In the genomic region with DNA sequence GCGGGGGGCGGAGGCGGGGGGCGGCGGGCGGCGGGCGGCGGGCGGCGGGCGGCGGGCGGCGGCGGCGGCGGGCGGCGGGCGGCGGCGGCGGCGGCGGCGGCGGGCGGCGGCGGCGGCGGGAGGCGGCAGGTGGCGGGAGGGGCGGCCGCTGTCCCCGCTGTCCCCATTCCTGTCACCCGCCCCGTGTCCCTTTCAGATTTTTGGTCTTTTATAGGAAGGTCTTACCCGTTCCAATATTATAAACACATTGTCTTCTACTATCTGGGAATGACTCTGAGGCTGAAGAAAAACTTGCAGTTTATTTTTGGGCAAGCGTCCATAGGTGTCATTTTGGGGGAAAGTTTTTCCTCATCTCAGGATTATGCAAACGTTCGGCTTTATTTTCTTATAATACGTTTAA, we compare ENCODE assay signal across 9 cellular contexts. TPM values are rescaled to one million over a fixed set of nuclear protein-coding genes. Genes with fewer than 3 reads are reported as not detected.
DNase-seq lines count a peak whose midpoint lies in the region; ATAC-seq and TF ChIP-seq lines count a peak whose summit lies in the region.
"Had no signal": no experiment of that assay in that cellular context is flagged by ENCODE, and none has a peak within 500 bp of the region (broad histone marks: within the 10 kb centered on the region; RNA-seq: fewer than 3 reads in every experiment).

No MANE protein-coding gene starts in this region.

- H3K27me3 ChIP-seq in mammary epithelial cell (ENCODE audit: insufficient read depth, low read length): no peaks in the 10 kb centered on the region
- H3K27me3 ChIP-seq in mesendoderm (ENCODE audit: insufficient read depth, low read length, poor library complexity): no peaks in the 10 kb centered on the region
- no peaks in the 10 kb centered on the region for H3K27me3 ChIP-seq in aorta (ENCODE audit: control insufficient read depth in 1 of 2, insufficient read depth in 2 of 2, low read length in 1 of 2)

- H3K56ac ChIP-seq in mesendoderm (ENCODE audit: low read length): peak overlapping the region; percentile 79

- no peaks in the 10 kb centered on the region for H4K20me1 ChIP-seq in mammary epithelial cell (ENCODE audit: insufficient read depth, low read length)

- dilution Hi-C loops in mammary epithelial cell (cut with HindIII; ENCODE audit: low sequenced_read_pairs): no loop called here

- H4K5ac ChIP-seq in mesendoderm (ENCODE audit: low read length): no peak overlapping the region

- no peak overlapping the region for H3K23ac ChIP-seq in mesendoderm (ENCODE audit: low read length)

- peak overlapping the region; percentile 39 for H3K27ac ChIP-seq in mammary epithelial cell (ENCODE audit: insufficient read depth, low read depth, low read length)
- H3K27ac ChIP-seq in mesendoderm (ENCODE audit: low read depth, low read length): peak overlapping the region; percentile 57
- H3K27ac ChIP-seq in aorta (ENCODE audit: low read depth in 1 of 2, low read length in 2 of 2): peak overlapping the region in 1 of 2 donors; percentile 12

- peak overlapping the region; percentile 57 for H3K18ac ChIP-seq in mesendoderm (ENCODE audit: low read length)

- peak overlapping the region; percentile 80 for H3K4me2 ChIP-seq in mammary epithelial cell (ENCODE audit: insufficient read depth, low read depth, low read length)
- H3K4me2 ChIP-seq in mesendoderm (ENCODE audit: low read length): peak overlapping the region; percentile 11

- DNase-seq in NCI-H510A treated with DMSO at 0.1 percent for 48 hours (lab: John Stamatoyannopoulos, UW) (peak; percentile 45), NCI-H510A (lab: John Stamatoyannopoulos, UW) (no peak), NCI-H2029 treated with DMSO at 0.1 percent for 48 hours (lab: John Stamatoyannopoulos, UW) (peak; percentile 29), mammary epithelial cell (no peak), mesendoderm (peak; percentile 8), aorta (no peak), T1000 (lab: John Stamatoyannopoulos, UW) (no peak)

- in situ Hi-C loops in mammary epithelial cell (cut with MboI; ENCODE audit: low sequenced_read_pairs in 2 of 2): no loop called here

- peak overlapping the region; percentile 31 for H2AFZ ChIP-seq in mammary epithelial cell (ENCODE audit: low read depth, low read length)

- CTCF ChIA-PET in mammary epithelial cell (lab: Charles Lee; ENCODE audit: low non-redundant PET): no interaction called here

- no peak overlapping the region for H2BK15ac ChIP-seq in mesendoderm (replicated peaks; ENCODE audit: low read depth)

- no peaks in the 10 kb centered on the region for H3K4me1 ChIP-seq in mammary epithelial cell (ENCODE audit: insufficient read depth, low read length)
- no peaks in the 10 kb centered on the region for H3K4me1 ChIP-seq in mesendoderm (ENCODE audit: control insufficient read depth, low read depth, low read length)
- H3K4me1 ChIP-seq in aorta (ENCODE audit: control insufficient read depth in 1 of 2, insufficient read depth in 2 of 2, low read length in 2 of 2): no peaks in the 10 kb centered on the region

- no peak overlapping the region for H2BK5ac ChIP-seq in mesendoderm (ENCODE audit: low read length)

- peak overlapping the region; percentile 59 to 88 (median 71) for H3K4me3 ChIP-seq in mammary epithelial cell (replicated peaks in 1 of 3; ENCODE audit: insufficient read depth in 1 of 3, low read depth in 2 of 3, low read length in 3 of 3)
- H3K4me3 ChIP-seq in mesendoderm (ENCODE audit: low read length): peak overlapping the region; percentile 71
- H3K4me3 ChIP-seq in aorta (ENCODE audit: low read length in 2 of 2): peak overlapping the region; percentile 77 to 85

- no peak for TF ChIP-seq CTCF in mammary epithelial cell (conservative IDR thresholded peaks at IDR 0.05 in 1 of 2, IDR thresholded peaks at IDR 0.05 in 1 of 2; ENCODE audit: extremely low read depth in 1 of 2, insufficient read depth in 1 of 2, low read depth in 1 of 2, low read length in 2 of 2)

- WGBS in mammary epithelial cell (ENCODE audit: low coverage, missing lambda C conversion rate): 0% methylated on average over 5 of the region's 45 CpGs
- WGBS in mesendoderm (ENCODE audit: extremely low coverage, insufficient coverage, low lambda C conversion rate): no CpG with 5 or more reads among the region's 45 CpGs
- WGBS in aorta, 2 donors: 0 to 1% methylated on average over 10 to 19 of the region's 45 CpGs

- no peaks in the 10 kb centered on the region for H3K79me1 ChIP-seq in mesendoderm (ENCODE audit: low read length)

- intact Hi-C loops in mammary epithelial cell (cut with micrococcal nuclease) (loop anchor here (1.0 kb wide), 1 partner anchor 78 kb away; no protein-coding TSS in a partner anchor), aorta (cut with DNase I) (loop anchor here in 1 of 2 donors (5.0 kb wide), 1 partner anchor 65 kb away; a partner anchor contains a TSS)

- no peaks in the 10 kb centered on the region for H3K36me3 ChIP-seq in mammary epithelial cell (ENCODE audit: insufficient read depth, low read length)
- H3K36me3 ChIP-seq in mesendoderm (ENCODE audit: control insufficient read depth, insufficient read depth, low read length): no peaks in the 10 kb centered on the region
- H3K36me3 ChIP-seq in aorta (ENCODE audit: control insufficient read depth in 1 of 2, insufficient read depth in 2 of 2, low read length in 1 of 2): no peaks in the 10 kb centered on the region

- H3K9ac ChIP-seq in mammary epithelial cell (ENCODE audit: insufficient read depth, low read length) (peak overlapping the region; percentile 40), mesendoderm (ENCODE audit: low read length) (peak overlapping the region; percentile 68)

- no peak overlapping the region for H4K8ac ChIP-seq in mesendoderm (ENCODE audit: low read depth, low read length)

- no peak overlapping the region for H3K4ac ChIP-seq in mesendoderm (ENCODE audit: low read depth, low read length)

- H2AK5ac ChIP-seq in mesendoderm (ENCODE audit: low read length): no peak overlapping the region

- no TSS peak for BruUV-seq in mammary epithelial cell (replicated peaks; lab: Mats Ljungman, UMichigan)

- no peaks in the 10 kb centered on the region for H3K9me3 ChIP-seq in mammary epithelial cell (replicated peaks; ENCODE audit: insufficient read depth, low read length)
- H3K9me3 ChIP-seq in aorta (ENCODE audit: control insufficient read depth, low read length): no peaks in the 10 kb centered on the region

- ATAC-seq in aorta (ENCODE audit: low FRiP score) (no peak), GM19035 (IDR thresholded peaks at IDR 0.05; ENCODE audit: unreplicated experiment) (no peak)

- H3K79me2 ChIP-seq in mammary epithelial cell (ENCODE audit: insufficient read depth, low read length): no peaks in the 10 kb centered on the region
- H3K79me2 ChIP-seq in mesendoderm (ENCODE audit: control insufficient read depth, insufficient read depth, low read length): no peaks in the 10 kb centered on the region

- no peak overlapping the region for H2BK120ac ChIP-seq in mesendoderm (ENCODE audit: low read depth, low read length)

RNA-seq across cellular contexts. Expression of a gene that starts 0.5 kb away (rescaled TPM):
- 1 to 10 TPM; 2.1 to 5.8 TPM for total RNA-seq in mammary epithelial cell
- 1.0 TPM for polyA plus RNA-seq in mammary epithelial cell
- polyA minus RNA-seq in mammary epithelial cell: 2.1 TPM
- 2.1 TPM for polyA plus RNA-seq in mesendoderm (2013, experiment 1 of 2)
- 2.4 TPM for polyA plus RNA-seq in mesendoderm (2013, experiment 2 of 2)
- total RNA-seq in aorta: 1 to 10 TPM; 2.6 to 4.8 TPM
- polyA plus RNA-seq in aorta: 1 to 10 TPM; 1.1 to 1.4 TPM

RNA-seq across cellular contexts. Expression of a gene that starts 25.2 kb away (rescaled TPM):
- total RNA-seq in mammary epithelial cell: not detected
- not detected for polyA plus RNA-seq in mammary epithelial cell
- not detected for polyA minus RNA-seq in mammary epithelial cell
- not detected for polyA plus RNA-seq in mesendoderm (2013, experiment 1 of 2)
- not detected for polyA plus RNA-seq in mesendoderm (2013, experiment 2 of 2)
- total RNA-seq in aorta: not detected
- polyA plus RNA-seq in aorta: not detected
- polyA plus RNA-seq: adipose tissue had no signal

Comparison
In these comparisons a context has a peak if more than half of its experiments do, and no peak if none do; other contexts are left out.
1. DNase-seq: peak in NCI-H510A treated with DMSO at 0.1 percent for 48 hours (single experiment), NCI-H2029 treated with DMSO at 0.1 percent for 48 hours (single experiment) and mesendoderm (single experiment); none in NCI-H510A (single experiment), mammary epithelial cell (single experiment), aorta (0 of 2) and T1000 (single experiment).
2. Peak in every context shown above with its lines, with median percentiles within 50 percentile points of each other: H3K4me3 ChIP-seq.